Comparison of ENCODE assay signal across 11 cellular contexts in genomic region chr1:214386747-214387146, GRCh38.
DNase-seq lines count a peak whose midpoint lies in the region; ATAC-seq and TF ChIP-seq lines count a peak whose summit lies in the region.
"Had no signal": no experiment of that assay in that cellular context is flagged by ENCODE, and none has a peak within 500 bp of the region (broad histone marks: within the 10 kb centered on the region; RNA-seq: fewer than 3 reads in every experiment).

No MANE protein-coding gene starts in this region.

- H3K27ac ChIP-seq in dorsolateral prefrontal cortex (no peak overlapping the region), uterus (no peak overlapping the region)
- H3K27ac ChIP-seq: heart left ventricle, right atrium auricular region had no signal

- CTCF ChIA-PET in WTC11 (lab: Charles Lee), result interaction anchor here (0.5 to 3.5 kb wide), 4 partner anchors 54 to 199 kb away, joined by 3 to 23 read pairs (median 4); partner anchors contain the start of gene PTPN14

- intact Hi-C loops in Right ventricle myocardium inferior (cut with DNase I) (no loop called here), left ventricle myocardium superior (cut with micrococcal nuclease) (no loop called here), dorsolateral prefrontal cortex (cut with DNase I) (no loop called here), uterus (cut with DNase I; ENCODE audit: low total_unique reads) (no loop called here)

- H3K27me3 ChIP-seq in dorsolateral prefrontal cortex (no peaks in the 10 kb centered on the region), uterus (no peaks in the 10 kb centered on the region)
- H3K27me3 ChIP-seq: heart left ventricle, right atrium auricular region had no signal

- no peaks in the 10 kb centered on the region for H3K36me3 ChIP-seq in uterus

- H3K27me3 Mint-ChIP-seq in WTC11 (ENCODE audit: low read depth), result no peaks in the 10 kb centered on the region
- H3K27me3 Mint-ChIP-seq: activated T-cell treated with anti-CD3 and anti-CD28 coated beads, Interleukin-2, amount 50 U/mL, for 24 hours had no signal

- POLR2A ChIA-PET in WTC11 (lab: Charles Lee), result no interaction called here

- H3K9me3 ChIP-seq in uterus, result no peaks in the 10 kb centered on the region
- H3K9me3 ChIP-seq: heart left ventricle, right atrium auricular region had no signal

- H3K4me3 ChIP-seq in dorsolateral prefrontal cortex (no peak overlapping the region), uterus (no peak overlapping the region)
- H3K4me3 ChIP-seq: heart left ventricle, right atrium auricular region had no signal

- peak overlapping the region; percentile 92 for H3K27ac Mint-ChIP-seq in WTC11
- H3K27ac Mint-ChIP-seq: activated T-cell treated with anti-CD3 and anti-CD28 coated beads, Interleukin-2, amount 50 U/mL, for 24 hours had no signal

- H3K4me1 Mint-ChIP-seq in WTC11, result peaks cover 19% of the 10 kb centered on the region

- H3K9me3 Mint-ChIP-seq in WTC11, result no peaks in the 10 kb centered on the region
- H3K9me3 Mint-ChIP-seq: activated T-cell treated with anti-CD3 and anti-CD28 coated beads, Interleukin-2, amount 50 U/mL, for 24 hours had no signal

- DNase-seq in Right ventricle myocardium inferior (ENCODE audit: missing footprints) (peak; percentile 21), left ventricle myocardium superior (no peak), WTC11 (ENCODE audit: low spot score) (no peak), islet precursor cell (peak; percentile 70), NCI-H526 (lab: John Stamatoyannopoulos, UW) (no peak), dorsolateral prefrontal cortex (no peak), GDM1 (lab: John Stamatoyannopoulos, UW) (no peak), uterus (no peak)
- DNase-seq: activated T-cell treated with anti-CD3 and anti-CD28 coated beads, Interleukin-2, amount 50 U/mL, for 24 hours; heart left ventricle had no signal

- ATAC-seq in Right ventricle myocardium inferior, result no peak
- no peak for ATAC-seq in left ventricle myocardium superior
- ATAC-seq in WTC11, result no peak; the same call in 1 of the 2 replicates
- ATAC-seq: heart left ventricle had no signal

- no peak overlapping the region for H3K4me3 Mint-ChIP-seq in WTC11
- H3K4me3 Mint-ChIP-seq: activated T-cell treated with anti-CD3 and anti-CD28 coated beads, Interleukin-2, amount 50 U/mL, for 24 hours had no signal

- H3K4me1 ChIP-seq in uterus, result no peaks in the 10 kb centered on the region
- H3K4me1 ChIP-seq: heart left ventricle, right atrium auricular region had no signal

- H3K36me3 Mint-ChIP-seq in WTC11, result peaks cover 34% of the 10 kb centered on the region

- TF ChIP-seq CTCF in WTC11 (IDR thresholded peaks at IDR 0.05) (no peak), dorsolateral prefrontal cortex (IDR thresholded peaks at IDR 0.05 in 54 of 56, conservative IDR thresholded peaks at IDR 0.05 in 2 of 56; ENCODE audit: low read depth in 1 of 56, partially characterized antibody in 56 of 56) (no peak), uterus (IDR thresholded peaks at IDR 0.05) (no peak)

- TF ChIP-seq POLR2A in uterus (IDR thresholded peaks at IDR 0.05), result no peak

TF ChIP-seq in WTC11, 78 proteins besides CTCF, POLR2A, EP300 and RAD21 (continues in another document):
- TF ChIP-seq MXD4 (CRISPR knock-in tag; IDR thresholded peaks at IDR 0.05; ENCODE audit: borderline replicate concordance), result no peak
- TF ChIP-seq MYBL2 (CRISPR knock-in tag; IDR thresholded peaks at IDR 0.05), result no peak
- TF ChIP-seq, protein P1, sequence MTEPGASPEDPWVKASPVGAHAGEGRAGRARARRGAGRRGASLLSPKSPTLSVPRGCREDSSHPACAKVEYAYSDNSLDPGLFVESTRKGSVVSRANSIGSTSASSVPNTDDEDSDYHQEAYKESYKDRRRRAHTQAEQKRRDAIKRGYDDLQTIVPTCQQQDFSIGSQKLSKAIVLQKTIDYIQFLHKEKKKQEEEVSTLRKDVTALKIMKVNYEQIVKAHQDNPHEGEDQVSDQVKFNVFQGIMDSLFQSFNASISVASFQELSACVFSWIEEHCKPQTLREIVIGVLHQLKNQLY (CRISPR knock-in tag; IDR thresholded peaks at IDR 0.05), result no peak
- TF ChIP-seq ZNF281 (CRISPR knock-in tag; IDR thresholded peaks at IDR 0.05), result no peak
- TF ChIP-seq ZNF396 (CRISPR knock-in tag; IDR thresholded peaks at IDR 0.05; ENCODE audit: borderline replicate concordance), result no peak
- no peak for TF ChIP-seq ZNF232 (CRISPR knock-in tag; IDR thresholded peaks at IDR 0.05)
- no peak for TF ChIP-seq RELA (CRISPR knock-in tag; IDR thresholded peaks at IDR 0.05; ENCODE audit: borderline replicate concordance)
- no peak for TF ChIP-seq ELF4 (CRISPR knock-in tag; IDR thresholded peaks at IDR 0.05; ENCODE audit: low read depth)
- TF ChIP-seq ZSCAN18 (CRISPR knock-in tag; IDR thresholded peaks at IDR 0.05), result no peak
- TF ChIP-seq TP53 (CRISPR knock-in tag; IDR thresholded peaks at IDR 0.05), result no peak
- TF ChIP-seq FOXK1 (CRISPR knock-in tag; IDR thresholded peaks at IDR 0.05), result no peak
- no peak for TF ChIP-seq ATF6 (CRISPR knock-in tag; IDR thresholded peaks at IDR 0.05)
- TF ChIP-seq RORB (CRISPR knock-in tag; IDR thresholded peaks at IDR 0.05), result no peak
- TF ChIP-seq ATF3 (CRISPR knock-in tag; conservative IDR thresholded peaks at IDR 0.05), result no peak
- no peak for TF ChIP-seq TEAD4 (CRISPR knock-in tag; IDR thresholded peaks at IDR 0.05)
- TF ChIP-seq CREB1 (CRISPR knock-in tag; IDR thresholded peaks at IDR 0.05), result no peak
- TF ChIP-seq HMGA2 (CRISPR knock-in tag; IDR thresholded peaks at IDR 0.05), result no peak

Comparison
In these comparisons a context has a peak if more than half of its experiments do, and no peak if none do; other contexts are left out.
1. DNase-seq: peak in Right ventricle myocardium inferior (single experiment) and islet precursor cell (single experiment); none in left ventricle myocardium superior (single experiment), WTC11 (single experiment), NCI-H526 (0 of 2), dorsolateral prefrontal cortex (0 of 10), GDM1 (single experiment) and uterus (0 of 2).